ENCODE assay signal across 29 cellular contexts in genomic region chr4:60565558-60565957, GRCh38.
"Had no signal": no experiment of that assay in that cellular context is flagged by ENCODE, and none has a peak within 500 bp of the region (broad histone marks: within the 10 kb centered on the region; RNA-seq: fewer than 3 reads in every experiment).

No MANE protein-coding gene starts in this region.

- H3K9me3 Mint-ChIP-seq: nephron progenitor cell had no signal

- H3K36me3 ChIP-seq: neutrophil, pancreas, prostate gland, right atrium auricular region, right lobe of liver, sigmoid colon, stomach, thoracic aorta, thyroid gland, tibial nerve, upper lobe of left lung, vagina had no signal

- H3K36me3 Mint-ChIP-seq: stimulated activated effector memory CD8-positive, alpha-beta T cell treated with anti-CD3 and anti-CD28 coated beads, Interleukin-12 subunit alpha, Interleukin-12 subunit beta, amount 100 ng/mL, for 72 hours; stimulated activated naive B cell treated with anti-CD40 and anti-IgM and Interleukin-4, amounts not matched to agents 10 μg/mL and 1 μg/mL and 100 μg/mL, for 72 hours had no signal

- FAIRE-seq: pancreas, small intestine, urothelium cell line had no signal

- H3K27me3 Mint-ChIP-seq: naive thymus-derived CD8-positive, alpha-beta T cell; natural killer cell treated with Interleukin-12 subunit alpha and Interleukin-12 subunit beta and Interleukin-15 and Interleukin-18, amount 100 ng/mL, for 72 hours; stimulated activated naive B cell treated with anti-CD40 and anti-IgM and Interleukin-4, amounts not matched to agents 10 μg/mL and 1 μg/mL and 100 μg/mL, for 72 hours; stimulated activated naive CD8-positive, alpha-beta T cell treated with anti-CD3 and anti-CD28 coated beads, Interleukin-15, Interleukin-2, amounts not matched to agents 100 ng/mL and 50 ng/mL, for 24 hours had no signal

- DNase-seq: naive thymus-derived CD8-positive, alpha-beta T cell; nephron progenitor cell; nucleus accumbens; pancreas; retina; right lobe of liver; sigmoid colon; small intestine; stimulated activated CD4-positive, alpha-beta T cell treated with anti-CD3 and anti-CD28 coated beads, Interleukin-15, amount 100 ng/mL, for 24 hours; stimulated activated CD4-positive, alpha-beta T cell treated with anti-CD3 and anti-CD28 coated beads, Interleukin-2, amount 100 ng/mL, for 24 hours; stimulated activated CD4-positive, alpha-beta T cell treated with anti-CD3 and anti-CD28 coated beads, Interleukin-2, amount 100 ng/mL, for 48 hours; stimulated activated CD4-positive, alpha-beta T cell treated with anti-CD3 and anti-CD28 coated beads, Interleukin-4, amount 100 ng/mL, for 24 hours; stimulated activated naive B cell treated with anti-CD40 and anti-IgM and Interleukin-4, amounts not matched to agents 10 μg/mL and 1 μg/mL and 100 μg/mL, for 72 hours; stimulated activated naive CD4-positive, alpha-beta T cell treated with Interleukin-2 at 50 U/mL for 16 hours; stomach; thyroid gland; trophoblast cell; upper lobe of left lung had no signal

- H3K27ac ChIP-seq: neutrophil, pancreas, prostate gland, right atrium auricular region, right lobe of liver, sigmoid colon, stomach, thoracic aorta, thyroid gland, tibial nerve, upper lobe of left lung, vagina had no signal

- H3K4me3 Mint-ChIP-seq: naive thymus-derived CD8-positive, alpha-beta T cell; natural killer cell treated with Interleukin-12 subunit alpha and Interleukin-12 subunit beta and Interleukin-15 and Interleukin-18, amount 100 ng/mL, for 72 hours; nephron progenitor cell; neural crest cell; stimulated activated effector memory CD8-positive, alpha-beta T cell treated with anti-CD3 and anti-CD28 coated beads, Interleukin-12 subunit alpha, Interleukin-12 subunit beta, amount 100 ng/mL, for 72 hours; stimulated activated naive B cell treated with anti-CD40 and anti-IgM and Interleukin-4, amounts not matched to agents 10 μg/mL and 1 μg/mL and 100 μg/mL, for 72 hours; stimulated activated naive CD8-positive, alpha-beta T cell treated with anti-CD3 and anti-CD28 coated beads, Interleukin-15, Interleukin-2, amounts not matched to agents 100 ng/mL and 50 ng/mL, for 24 hours had no signal

- H3K27me3 ChIP-seq: neutrophil, pancreas, right atrium auricular region, right lobe of liver, sigmoid colon, stomach, thyroid gland, tibial nerve, upper lobe of left lung, vagina had no signal

- H3K4me1 ChIP-seq: pancreas, prostate gland, right atrium auricular region, right lobe of liver, sigmoid colon, stomach, thyroid gland, tibial nerve, upper lobe of left lung, vagina had no signal

- H3K4me3 ChIP-seq: pancreas, prostate gland, right atrium auricular region, right lobe of liver, sigmoid colon, stomach, thoracic aorta, thyroid gland, tibial nerve, upper lobe of left lung, vagina had no signal

- ATAC-seq: naive thymus-derived CD8-positive, alpha-beta T cell; natural killer cell treated with Interleukin-12 subunit alpha and Interleukin-12 subunit beta and Interleukin-15 and Interleukin-18, amount 100 ng/mL, for 72 hours; pancreas; right lobe of liver; stimulated activated effector memory CD8-positive, alpha-beta T cell treated with anti-CD3 and anti-CD28 coated beads, Interleukin-12 subunit alpha, Interleukin-12 subunit beta, amount 100 ng/mL, for 72 hours; stimulated activated naive B cell treated with anti-CD40 and anti-IgM and Interleukin-4, amounts not matched to agents 10 μg/mL and 1 μg/mL and 100 μg/mL, for 72 hours had no signal

- H3K9me3 ChIP-seq: neutrophil, pancreas, prostate gland, right lobe of liver, sigmoid colon, thoracic aorta, thyroid gland, tibial nerve, upper lobe of left lung, vagina had no signal

- H3K4me1 Mint-ChIP-seq: naive thymus-derived CD8-positive, alpha-beta T cell; nephron progenitor cell; neural crest cell; stimulated activated effector memory CD8-positive, alpha-beta T cell treated with anti-CD3 and anti-CD28 coated beads, Interleukin-12 subunit alpha, Interleukin-12 subunit beta, amount 100 ng/mL, for 72 hours; stimulated activated naive B cell treated with anti-CD40 and anti-IgM and Interleukin-4, amounts not matched to agents 10 μg/mL and 1 μg/mL and 100 μg/mL, for 72 hours had no signal

- H3K27ac Mint-ChIP-seq: naive thymus-derived CD8-positive, alpha-beta T cell; natural killer cell treated with Interleukin-12 subunit alpha and Interleukin-12 subunit beta and Interleukin-15 and Interleukin-18, amount 100 ng/mL, for 72 hours; nephron progenitor cell; stimulated activated effector memory CD8-positive, alpha-beta T cell treated with anti-CD3 and anti-CD28 coated beads, Interleukin-12 subunit alpha, Interleukin-12 subunit beta, amount 100 ng/mL, for 72 hours; stimulated activated naive B cell treated with anti-CD40 and anti-IgM and Interleukin-4, amounts not matched to agents 10 μg/mL and 1 μg/mL and 100 μg/mL, for 72 hours; stimulated activated naive CD8-positive, alpha-beta T cell treated with anti-CD3 and anti-CD28 coated beads, Interleukin-15, Interleukin-2, amounts not matched to agents 100 ng/mL and 50 ng/mL, for 24 hours had no signal
